14 cellular contexts compared by ENCODE assay signal in the genomic region with DNA sequence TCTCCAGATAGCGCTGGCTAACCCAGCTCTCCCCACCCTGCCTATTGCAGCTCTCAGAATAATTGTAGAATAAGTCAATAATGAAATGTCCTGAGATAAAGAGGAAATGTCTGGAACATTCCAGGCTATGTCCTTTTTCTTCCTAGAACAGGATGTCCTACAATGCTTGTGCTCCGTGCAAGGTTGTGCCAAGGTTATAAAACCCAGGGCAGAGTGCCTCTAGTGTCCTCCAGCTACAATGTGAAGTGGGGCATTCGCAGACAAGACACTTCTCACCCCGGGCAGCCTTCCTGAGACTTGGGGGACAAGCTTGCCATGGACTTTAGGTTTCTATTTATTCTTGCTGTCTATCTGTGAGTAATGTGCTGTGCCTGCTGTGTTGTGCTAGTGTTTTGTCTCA.
A peak's percentile ranks its signal among the peaks of the same experiment; 100 is the strongest.
DNase-seq lines count a peak whose midpoint lies in the region; ATAC-seq and TF ChIP-seq lines count a peak whose summit lies in the region.
"Had no signal": no experiment of that assay in that cellular context is flagged by ENCODE, and none has a peak within 500 bp of the region (broad histone marks: within the 10 kb centered on the region; RNA-seq: fewer than 3 reads in every experiment).

No MANE protein-coding gene starts in this region.

- no peaks in the 10 kb centered on the region for H3K36me3 ChIP-seq in adrenal gland (replicated peaks in 1 of 2)
- H3K36me3 ChIP-seq in right lobe of liver = no peaks in the 10 kb centered on the region
- H3K36me3 ChIP-seq in tibial artery = no peaks in the 10 kb centered on the region
- no peaks in the 10 kb centered on the region for H3K36me3 ChIP-seq in sigmoid colon

- H3K9me3 ChIP-seq in adrenal gland (replicated peaks in 1 of 3) (no peaks in the 10 kb centered on the region), right lobe of liver (no peaks in the 10 kb centered on the region), tibial artery (no peaks in the 10 kb centered on the region), sigmoid colon (no peaks in the 10 kb centered on the region)

- TF ChIP-seq EP300 in sigmoid colon (IDR thresholded peaks at IDR 0.05) = no peak

- H3K27ac ChIP-seq in adrenal gland (peak overlapping the region in 3 of 5 donors; percentile 13 to 60 (median 36)), right lobe of liver (no peak overlapping the region), tibial artery (no peak overlapping the region), sigmoid colon (no peak overlapping the region)
- H3K27ac ChIP-seq: KMS-11 had no signal

- TF ChIP-seq POLR2A in adrenal gland (IDR thresholded peaks at IDR 0.05) = no peak
- no peak for TF ChIP-seq POLR2A in right lobe of liver (IDR thresholded peaks at IDR 0.05)
- TF ChIP-seq POLR2A in sigmoid colon (IDR thresholded peaks at IDR 0.05) = no peak

- ATAC-seq in right lobe of liver = peak in 3 of 4 donors; percentile 28 to 86 (median 36)
- ATAC-seq in GM19452 (IDR thresholded peaks at IDR 0.05; ENCODE audit: unreplicated experiment) = no peak
- no peak for ATAC-seq in HG03135 (IDR thresholded peaks at IDR 0.05; ENCODE audit: unreplicated experiment)

- H3K4me1 ChIP-seq in adrenal gland (replicated peaks in 1 of 2) (peaks cover 0 to 8% of the 10 kb centered on the region in 2 donors), right lobe of liver (no peaks in the 10 kb centered on the region), tibial artery (no peaks in the 10 kb centered on the region), sigmoid colon (no peaks in the 10 kb centered on the region)

- no peaks in the 10 kb centered on the region for H3K27me3 ChIP-seq in adrenal gland
- no peaks in the 10 kb centered on the region for H3K27me3 ChIP-seq in right lobe of liver
- H3K27me3 ChIP-seq in tibial artery = no peaks in the 10 kb centered on the region
- no peaks in the 10 kb centered on the region for H3K27me3 ChIP-seq in sigmoid colon

- H3K4me3 ChIP-seq in LNCaP clone FGC (ENCODE audit: low read depth, low read length) (no peak overlapping the region), adrenal gland (no peak overlapping the region), right lobe of liver (no peak overlapping the region), tibial artery (no peak overlapping the region), sigmoid colon (no peak overlapping the region)

- WGBS in adrenal gland, 4 donors = 36 to 54% (median 50%) methylated on average over 4 of the region's 4 CpGs
- WGBS in right lobe of liver (ENCODE audit: insufficient coverage, low coverage, low lambda C conversion rate, missing lambda C conversion rate) = 30% methylated on average over 4 of the region's 4 CpGs
- 73 to 75% methylated on average over 4 of the region's 4 CpGs for WGBS in sigmoid colon, 2 donors

- TF ChIP-seq CTCF in LNCaP clone FGC (IDR thresholded peaks at IDR 0.05; ENCODE audit: control insufficient read depth, extremely low read depth, insufficient read depth) (no peak), adrenal gland (IDR thresholded peaks at IDR 0.05) (no peak), right lobe of liver (IDR thresholded peaks at IDR 0.05) (no peak), tibial artery (IDR thresholded peaks at IDR 0.05) (no peak), sigmoid colon (IDR thresholded peaks at IDR 0.05) (no peak)

- intact Hi-C loops in adrenal gland (cut with DNase I) (no loop called here), right lobe of liver (cut with DNase I) (no loop called here), tibial artery (cut with DNase I; ENCODE audit: low total_unique reads) (no loop called here), sigmoid colon (cut with DNase I) (no loop called here)

- peak; percentile 68 for DNase-seq in LNCaP clone FGC (ENCODE audit: low read depth)
- DNase-seq in adrenal gland = peak in 5 of 7 donors; percentile 26 to 78 (median 39)
- DNase-seq in right lobe of liver = no peak
- DNase-seq in tibial artery = peak; percentile 32 to 73
- DNase-seq in sigmoid colon = no peak
- DNase-seq: ACHN, DND-41, NCI-H1436, NCI-H1930, NCI-H774, SIG-M5 had no signal

Comparison
In these comparisons a context has a peak if more than half of its experiments do, and no peak if none do; other contexts are left out.
1. DNase-seq: peak in LNCaP clone FGC (single experiment), adrenal gland (5 of 7) and tibial artery (2 of 2); none in right lobe of liver (0 of 3) and sigmoid colon (single experiment).
2. H3K27ac ChIP-seq: peak in adrenal gland (3 of 5); none in right lobe of liver (0 of 3), tibial artery (0 of 2) and sigmoid colon (0 of 4).
3. ATAC-seq: peak in right lobe of liver (3 of 4); none in GM19452 (single experiment) and HG03135 (single experiment).